25 cellular contexts compared by ENCODE assay signal in genomic region chr5:127513571-127513970, GRCh38.
"Had no signal": no experiment of that assay in that cellular context is flagged by ENCODE, and none has a peak within 500 bp of the region (broad histone marks: within the 10 kb centered on the region; RNA-seq: fewer than 3 reads in every experiment).

No MANE protein-coding gene starts in this region.

- H3K9me3 ChIP-seq: esophagus squamous epithelium, gastrocnemius medialis, heart left ventricle, left lung, lower lobe of right lung, mucosa of descending colon had no signal

- H3K4me2 ChIP-seq: hepatocyte had no signal

- H3K27ac Mint-ChIP-seq: dendritic cell treated with granulocyte-macrophage colony-stimulating factor and Interleukin-4, amounts not matched to agents 40 ng/mL and 50 ng/mL, for 4 days; effector memory CD8-positive, alpha-beta T cell; endodermal cell; immature natural killer cell; mesothelial cell of epicardium; naive B cell; naive thymus-derived CD8-positive, alpha-beta T cell had no signal

- H2AFZ ChIP-seq: hepatocyte had no signal

- ATAC-seq: effector memory CD8-positive, alpha-beta T cell; esophagus mucosa; gastrocnemius medialis; heart left ventricle; left cardiac atrium; left lung; left ventricle myocardium superior; lower lobe of right lung; mucosa of descending colon; naive thymus-derived CD8-positive, alpha-beta T cell had no signal

- H3K36me3 ChIP-seq: esophagus squamous epithelium, gastrocnemius medialis, heart left ventricle, left lung, lower lobe of right lung had no signal

- H3K27ac ChIP-seq: epithelial cell of prostate, esophagus squamous epithelium, gastrocnemius medialis, heart left ventricle, hepatocyte, left lung, lower lobe of right lung had no signal

- H3K4me3 ChIP-seq: esophagus squamous epithelium, gastrocnemius medialis, heart left ventricle, hepatocyte, left lung, lower lobe of right lung, mucosa of descending colon had no signal

- H3K36me3 Mint-ChIP-seq: immature natural killer cell; mesothelial cell of epicardium; naive thymus-derived CD8-positive, alpha-beta T cell had no signal

- DNase-seq: cortex of kidney; effector CD8-positive, alpha-beta T cell; effector memory CD8-positive, alpha-beta T cell; endodermal cell; erythroblast; esophagus squamous epithelium; foreskin fibroblast; foreskin melanocyte; gastrocnemius medialis; heart left ventricle; hypothalamus; immature natural killer cell; left cardiac atrium; left lung; left ventricle myocardium superior; lower lobe of right lung; mesenchymal stem cell; mucosa of descending colon; naive B cell; naive thymus-derived CD8-positive, alpha-beta T cell had no signal

- H3K27me3 ChIP-seq: gastrocnemius medialis, hepatocyte, left lung had no signal

- H3K9me3 Mint-ChIP-seq: dendritic cell treated with granulocyte-macrophage colony-stimulating factor and Interleukin-4, amounts not matched to agents 40 ng/mL and 50 ng/mL, for 4 days; effector memory CD8-positive, alpha-beta T cell; endodermal cell; immature natural killer cell; mesothelial cell of epicardium; naive B cell; naive thymus-derived CD8-positive, alpha-beta T cell had no signal

- H3K4me3 Mint-ChIP-seq: dendritic cell treated with granulocyte-macrophage colony-stimulating factor and Interleukin-4, amounts not matched to agents 40 ng/mL and 50 ng/mL, for 4 days; effector memory CD8-positive, alpha-beta T cell; endodermal cell; immature natural killer cell; mesothelial cell of epicardium; naive B cell; naive thymus-derived CD8-positive, alpha-beta T cell had no signal
